ENCODE assay signal across 7 cellular contexts in the genomic region with DNA sequence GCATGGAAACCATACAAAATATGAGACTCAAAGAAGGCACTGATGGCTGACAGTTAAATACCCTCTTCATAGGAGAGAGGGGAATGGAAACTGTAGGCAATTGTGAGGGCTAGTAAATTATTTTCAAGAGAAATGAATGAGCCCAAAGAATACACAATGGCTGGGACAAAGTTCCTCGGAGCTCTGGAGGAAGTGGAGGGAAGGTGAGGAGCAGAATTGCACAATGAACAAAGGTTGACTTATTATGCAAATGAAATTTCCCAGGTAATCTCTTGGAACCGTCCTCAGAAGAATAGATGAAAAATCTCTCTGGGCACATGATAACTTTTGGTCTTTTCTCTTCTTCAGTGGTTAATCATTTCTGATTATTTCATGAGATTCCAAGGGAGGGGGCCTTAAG.
"Had no signal": no experiment of that assay in that cellular context is flagged by ENCODE, and none has a peak within 500 bp of the region (broad histone marks: within the 10 kb centered on the region; RNA-seq: fewer than 3 reads in every experiment).

No MANE protein-coding gene starts in this region.

- ATAC-seq: K562 had no signal

- FAIRE-seq: HTR-8/SVneo, K562 had no signal

- DNase-seq: IMR-90, KBM-7, KG1 had no signal

- H3K27ac ChIP-seq: HL-60, KMS-11 had no signal

- H3K4me2 ChIP-seq: KMS-11 had no signal

- H3K4me3 ChIP-seq: K562 had no signal

- H3K9ac ChIP-seq: KMS-11 had no signal
